ENCODE assay signal across 21 cellular contexts in the genomic region with DNA sequence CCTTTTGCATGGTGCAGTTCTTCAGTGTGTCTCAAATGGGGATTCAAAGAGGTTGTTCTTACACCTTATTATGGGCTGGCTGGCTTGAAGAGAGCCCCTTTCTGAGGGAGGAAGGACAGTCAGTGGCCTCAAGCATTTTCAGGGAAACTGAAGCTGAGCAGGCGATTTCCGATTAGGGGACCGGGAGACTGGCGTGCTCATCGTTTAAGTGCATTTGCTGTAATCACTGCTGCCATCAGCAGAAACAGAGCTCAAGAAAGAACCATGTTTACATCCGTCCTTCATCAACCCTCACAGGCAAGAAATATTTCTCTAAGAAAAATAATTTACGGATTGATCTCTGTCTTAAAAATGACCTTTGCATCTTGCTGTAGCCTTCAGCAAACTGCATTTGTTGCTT.
"Had no signal": no experiment of that assay in that cellular context is flagged by ENCODE, and none has a peak within 500 bp of the region (broad histone marks: within the 10 kb centered on the region; RNA-seq: fewer than 3 reads in every experiment).

No MANE protein-coding gene starts in this region.

- H3K4me3 Mint-ChIP-seq: activated CD4-positive, alpha-beta T cell treated with anti-CD3 and anti-CD28 coated beads, Interleukin-2, amount 10 ng/mL, durations not matched to agents 7 days and 5 days; neural progenitor cell; type B pancreatic cell had no signal

- ATAC-seq: gastroesophageal sphincter, heart right ventricle, right cardiac atrium had no signal

- H3K4me1 ChIP-seq: breast epithelium, gastroesophageal sphincter, neural progenitor cell, prostate gland, testis had no signal

- H3K27ac Mint-ChIP-seq: neural progenitor cell, type B pancreatic cell had no signal

- H3K27me3 Mint-ChIP-seq: activated CD4-positive, alpha-beta T cell treated with anti-CD3 and anti-CD28 coated beads, Interleukin-2, amount 10 ng/mL, durations not matched to agents 7 days and 5 days; type B pancreatic cell had no signal

- H3K4me3 ChIP-seq: adrenal gland, breast epithelium, esophagus muscularis mucosa, gastroesophageal sphincter, heart right ventricle, left ventricle myocardium inferior, neural progenitor cell, prostate gland, smooth muscle cell, stomach, testis had no signal

- DNase-seq: activated CD4-positive, alpha-beta T cell treated with anti-CD3 and anti-CD28 coated beads, Interleukin-2, amount 10 ng/mL, durations not matched to agents 7 days and 5 days; activated naive CD4-positive, alpha-beta T cell treated with anti-CD3 and anti-CD28 coated beads, Interleukin-2, amount 50 U/mL, for 16 hours; adrenal gland; cerebellar nuclear complex; cortex of kidney; heart right ventricle; left ventricle myocardium inferior; mammary epithelial cell; right cardiac atrium; stimulated activated CD4-positive, alpha-beta T cell treated with anti-CD3 and anti-CD28 coated beads, Interleukin-4, amount 100 ng/mL, for 1 hour; stomach; T-helper 1 cell; T1000; testis had no signal

- H3K27me3 ChIP-seq: adrenal gland, breast epithelium, esophagus muscularis mucosa, gastroesophageal sphincter, heart right ventricle, neural progenitor cell, stomach, testis had no signal

- H3K27ac ChIP-seq: adrenal gland, breast epithelium, esophagus muscularis mucosa, gastroesophageal sphincter, heart right ventricle, left ventricle myocardium inferior, neural progenitor cell, prostate gland, stomach, testis had no signal

- H3K9me3 Mint-ChIP-seq: activated CD4-positive, alpha-beta T cell treated with anti-CD3 and anti-CD28 coated beads, Interleukin-2, amount 10 ng/mL, durations not matched to agents 7 days and 5 days; neural progenitor cell; type B pancreatic cell had no signal

- H2AFZ ChIP-seq: neural progenitor cell had no signal

- H3K4me2 ChIP-seq: neural progenitor cell, smooth muscle cell had no signal
